ENCODE assay signal across 17 cellular contexts in the genomic region with DNA sequence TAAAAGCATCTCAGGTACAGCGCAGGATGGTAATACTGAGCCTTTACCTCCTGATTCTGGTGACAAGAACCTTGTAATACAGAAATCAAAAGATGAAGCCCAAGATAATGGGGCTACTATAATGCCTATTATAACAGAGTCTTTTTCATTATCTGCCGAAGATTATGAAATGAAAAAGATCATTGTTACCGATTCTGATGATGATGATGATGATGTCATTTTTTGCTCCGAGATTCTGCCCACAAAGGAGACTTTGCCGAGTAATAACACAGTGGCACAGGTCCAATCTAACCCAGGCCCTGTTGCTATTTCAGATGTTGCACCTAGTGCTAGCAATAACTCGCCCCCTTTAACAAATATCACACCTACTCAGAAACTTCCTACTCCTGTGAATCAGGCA. TPM values are rescaled to one million over a fixed set of nuclear protein-coding genes. Genes with fewer than 3 reads are reported as not detected.
DNase-seq lines count a peak whose midpoint lies in the region; ATAC-seq, FAIRE-seq and TF ChIP-seq lines count a peak whose summit lies in the region.
"Had no signal": no experiment of that assay in that cellular context is flagged by ENCODE, and none has a peak within 500 bp of the region (broad histone marks: within the 10 kb centered on the region; RNA-seq: fewer than 3 reads in every experiment).

No MANE protein-coding gene starts in this region.

- no peak overlapping the region for H3K27ac Mint-ChIP-seq in brain
- no peak overlapping the region for H3K27ac Mint-ChIP-seq in type B pancreatic cell
- peak overlapping the region in 2 of 7 donors; percentile 19 to 65 for H3K27ac Mint-ChIP-seq in CD4-positive, alpha-beta memory T cell

- FAIRE-seq in HepG2 (lab: Jason Lieb, UNC) (no peak), GM19239 (lab: Jason Lieb, UNC) (peak; percentile 73)
- FAIRE-seq: GM12892 had no signal

- POLR2A ChIA-PET in HepG2 (lab: Yijun Ruan, JAX), result no interaction called here
- POLR2A ChIA-PET in CD4-positive, alpha-beta memory T cell (lab: Charles Lee; ENCODE audit: partially characterized antibody), result interaction anchor here (0.9 kb wide), 1 partner anchor 56 kb away, joined by 3 read pairs; no protein-coding TSS in a partner anchor

- peaks cover 3% of the 10 kb centered on the region for H3K27me3 Mint-ChIP-seq in brain
- peaks cover 3% of the 10 kb centered on the region for H3K27me3 Mint-ChIP-seq in type B pancreatic cell
- no peaks in the 10 kb centered on the region for H3K27me3 Mint-ChIP-seq in CD4-positive, alpha-beta memory T cell
- H3K27me3 Mint-ChIP-seq: CD8-positive, alpha-beta memory T cell had no signal

- peaks cover 23% of the 10 kb centered on the region for H3K79me2 ChIP-seq in HepG2 (ENCODE audit: insufficient read depth, low read length)

- intact Hi-C loops in HepG2 (cut with micrococcal nuclease; ENCODE audit: unreplicated experiment) (loop anchor here (5.0 kb wide), 2 partner anchors 34 to 366 kb away; no protein-coding TSS in a partner anchor), right lobe of liver (cut with DNase I) (no loop called here)
- intact Hi-C loops in CD4-positive, alpha-beta memory T cell (cut with micrococcal nuclease), result loop anchor here (5.0 to 10.0 kb wide), 2 partner anchors 199 to 351 kb away; a partner anchor contains a TSS

- ATAC-seq in HepG2 (no peak), right lobe of liver (no peak)

- H3K4me1 ChIP-seq in HepG2 (ENCODE audit: insufficient read depth, low read length), result peaks cover 12% of the 10 kb centered on the region
- H3K4me1 ChIP-seq in right lobe of liver, result no peaks in the 10 kb centered on the region
- peaks cover 22% of the 10 kb centered on the region for H3K4me1 ChIP-seq in CD4-positive, alpha-beta memory T cell (ENCODE audit: insufficient read depth, low read length)
- H3K4me1 ChIP-seq: Caco-2 had no signal

- BruUV-seq in HepG2 (replicated peaks; lab: Mats Ljungman, UMichigan), result no TSS peak

- H3K27ac ChIP-seq in HepG2 (ENCODE audit: extremely low read length, insufficient read depth, low read length) (no peak overlapping the region), right lobe of liver (no peak overlapping the region)
- no peak overlapping the region for H3K27ac ChIP-seq in CD4-positive, alpha-beta memory T cell (ENCODE audit: low read depth, low read length)
- H3K27ac ChIP-seq: BLaER1 treated with 17β-estradiol and CSF1 and Interleukin-3, amounts not matched to agents 10 nM and 100 nM had no signal

- H4K20me1 ChIP-seq in HepG2 (ENCODE audit: insufficient read depth, low read length), result no peaks in the 10 kb centered on the region

- TF ChIP-seq EP300 in HepG2 (IDR thresholded peaks at IDR 0.05; ENCODE audit: low read depth in 2 of 2, low read length in 2 of 2) (no peak), HepG2 (CRISPR knock-in tag; IDR thresholded peaks at IDR 0.05; ENCODE audit: borderline replicate concordance) (no peak)

- H3K36me3 ChIP-seq in HepG2 (replicated peaks in 1 of 2; ENCODE audit: control insufficient read depth in 1 of 2, insufficient read depth in 2 of 2, low read length in 2 of 2) (peaks cover 0 to 16% of the 10 kb centered on the region in 2 experiments; a peak in 1 of 5 replicates), right lobe of liver (peaks cover 0 to 11% (median 0%) of the 10 kb centered on the region in 4 donors)
- H3K36me3 ChIP-seq in CD4-positive, alpha-beta memory T cell (ENCODE audit: insufficient read depth, low read length), result peaks cover 12% of the 10 kb centered on the region

- H3K36me3 Mint-ChIP-seq in brain (peaks cover 30% of the 10 kb centered on the region), type B pancreatic cell (peaks cover 15% of the 10 kb centered on the region)
- H3K36me3 Mint-ChIP-seq in CD4-positive, alpha-beta memory T cell, result peaks cover 17 to 45% of the 10 kb centered on the region in 2 donors

- in situ Hi-C loops in HepG2 (cut with HindIII; ENCODE audit: extremely low pct_ligation_motif_present, low pct_unique_long_range_greater_than_20kb), result no loop called here

- no peak overlapping the region for H3K9ac ChIP-seq in HepG2 (ENCODE audit: insufficient read depth, low read depth, low read length)
- H3K9ac ChIP-seq: BLaER1 treated with 17β-estradiol and CSF1 and Interleukin-3, amounts not matched to agents 10 nM and 100 nM had no signal

- TF ChIP-seq POLR2A in HepG2 (IDR thresholded peaks at IDR 0.05; ENCODE audit: insufficient read depth in 1 of 2, low read depth in 2 of 2, low read length in 2 of 2), result no peak
- no peak for TF ChIP-seq POLR2A in right lobe of liver (IDR thresholded peaks at IDR 0.05)

- H3K9me3 ChIP-seq in HepG2 (ENCODE audit: low read length) (no peaks in the 10 kb centered on the region), right lobe of liver (no peaks in the 10 kb centered on the region)
- H3K9me3 ChIP-seq in CD4-positive, alpha-beta memory T cell (ENCODE audit: control insufficient read depth in 1 of 2, low read length in 2 of 2), result no peaks in the 10 kb centered on the region
- H3K9me3 ChIP-seq: BLaER1 treated with 17β-estradiol and CSF1 and Interleukin-3, amounts not matched to agents 10 nM and 100 nM; Caco-2 had no signal

- H2AFZ ChIP-seq in HepG2 (ENCODE audit: low read length), result no peak overlapping the region

- H3K4me3 Mint-ChIP-seq in brain (peak overlapping the region in 3 of 5 experiments; percentile 18 to 69 (median 45)), type B pancreatic cell (peak overlapping the region; percentile 64)
- H3K4me3 Mint-ChIP-seq in CD4-positive, alpha-beta memory T cell, result peak overlapping the region in 3 of 8 donors; percentile 1 to 43 (median 36)

- DNase-seq in HepG2 (ENCODE audit: low spot score) (no peak), right lobe of liver (no peak), GM19239 (ENCODE audit: insufficient read length, low spot score) (no peak), type B pancreatic cell (ENCODE audit: extremely low spot score, unreplicated experiment) (no peak), GM19240 (ENCODE audit: insufficient read length, low spot score) (no peak)
- DNase-seq in CD4-positive, alpha-beta memory T cell, result no peak
- DNase-seq: 8988T; AML-193; Caco-2; CD8-positive, alpha-beta memory T cell; DND-41; GDM1; HCEC 1CT had no signal

- CTCF ChIA-PET in HepG2 (lab: Yijun Ruan, JAX; ENCODE audit: low intra/inter-chr PET ratio, low total read pairs), result no interaction called here
- CTCF ChIA-PET in CD4-positive, alpha-beta memory T cell (lab: Charles Lee; ENCODE audit: partially characterized antibody), result no interaction called here

- H3K4me1 Mint-ChIP-seq in brain (peaks cover 47% of the 10 kb centered on the region), type B pancreatic cell (ENCODE audit: unreplicated experiment) (peaks cover 5% of the 10 kb centered on the region)
- H3K4me1 Mint-ChIP-seq in CD4-positive, alpha-beta memory T cell, result peaks cover 11 to 55% (median 31%) of the 10 kb centered on the region in 4 donors

- H3K27me3 ChIP-seq in HepG2 (ENCODE audit: control insufficient read depth in 1 of 2, insufficient read depth in 2 of 2, low read length in 2 of 2), result no peaks in the 10 kb centered on the region
- H3K27me3 ChIP-seq in right lobe of liver, result no peaks in the 10 kb centered on the region
- no peaks in the 10 kb centered on the region for H3K27me3 ChIP-seq in CD4-positive, alpha-beta memory T cell (ENCODE audit: insufficient read depth, low read length)
- H3K27me3 ChIP-seq: BLaER1 treated with 17β-estradiol and CSF1 and Interleukin-3, amounts not matched to agents 10 nM and 100 nM had no signal

- H3K4me3 ChIP-seq in HepG2 (replicated peaks in 1 of 3; ENCODE audit: insufficient read depth in 1 of 3, low read depth in 2 of 3, low read length in 3 of 3) (no peak overlapping the region), right lobe of liver (no peak overlapping the region)
- H3K4me3 ChIP-seq in CD4-positive, alpha-beta memory T cell (ENCODE audit: low read length in 2 of 2), result no peak overlapping the region
- H3K4me3 ChIP-seq: BLaER1 treated with 17β-estradiol and CSF1 and Interleukin-3, amounts not matched to agents 10 nM and 100 nM had no signal

- no peak overlapping the region for H3K4me2 ChIP-seq in HepG2 (ENCODE audit: low read depth, low read length)

- TF ChIP-seq CTCF in HepG2 (CRISPR knock-in tag; IDR thresholded peaks at IDR 0.05) (no peak), right lobe of liver (IDR thresholded peaks at IDR 0.05) (no peak), brain (conservative IDR thresholded peaks at IDR 0.05) (no peak), type B pancreatic cell (conservative IDR thresholded peaks at IDR 0.05) (no peak)

- TF ChIP-seq RAD21 in HepG2 (CRISPR knock-in tag; IDR thresholded peaks at IDR 0.05), result no peak

- WGBS in HepG2 (ENCODE audit: low lambda C conversion rate), result 98% methylated on average over 6 of the region's 6 CpGs
- WGBS in right lobe of liver (ENCODE audit: insufficient coverage, low coverage, low lambda C conversion rate, missing lambda C conversion rate), result 77% methylated on average over 6 of the region's 6 CpGs

- H3K9me3 Mint-ChIP-seq in brain (no peaks in the 10 kb centered on the region), type B pancreatic cell (no peaks in the 10 kb centered on the region)
- H3K9me3 Mint-ChIP-seq in CD4-positive, alpha-beta memory T cell, result peaks cover 0 to 2% (median 0%) of the 10 kb centered on the region in 8 donors
- H3K9me3 Mint-ChIP-seq: CD8-positive, alpha-beta memory T cell had no signal

RNA-seq across cellular contexts. Expression of a gene that starts 3.2 kb away (rescaled TPM):
- 20.2 and 36.2 TPM in 2 replicates for total RNA-seq in HepG2 (2016; rRNA removed; fragmentation: Illumina TruSeq; extraction: Trizol)
- total RNA-seq in HepG2 (2016; cell fraction: cytosol; rRNA removed; fragmentation: Illumina TruSeq; extraction: Trizol; ENCODE audit: low read depth), result 1.4 and 1.7 TPM in 2 replicates
- total RNA-seq in HepG2 (2016; cell fraction: insoluble cytoplasmic fraction; rRNA removed; fragmentation: Illumina TruSeq; extraction: Trizol), result 19.7 and 35.0 TPM in 2 replicates
- 7.5 and 8.5 TPM in 2 replicates for total RNA-seq in HepG2 (2016; cell fraction: membrane; rRNA removed; fragmentation: Illumina TruSeq; extraction: Trizol)
- total RNA-seq in HepG2 (2016; cell fraction: nucleus; rRNA removed; fragmentation: Illumina TruSeq; extraction: Trizol), result 20.0 and 21.0 TPM in 2 replicates
- polyA plus RNA-seq in HepG2 (2011; rRNA removed), result 5.7 and 6.5 TPM in 2 replicates
- 2.2 and 4.1 TPM in 2 replicates for polyA plus RNA-seq in HepG2 (2011; cell fraction: cytosol; rRNA removed)
- 3.3 and 6.2 TPM in 2 replicates for polyA plus RNA-seq in HepG2 (2011; cell fraction: nucleus; rRNA removed)
- 10.2 and 10.9 TPM in 2 replicates for polyA plus RNA-seq in HepG2 (2012)
- polyA plus RNA-seq in HepG2 (2016; cell fraction: cytosol; fragmentation: Illumina TruSeq; extraction: Trizol; ENCODE audit: low read depth), result 0.65 and 0.86 TPM in 2 replicates
- polyA plus RNA-seq in HepG2 (2016; cell fraction: insoluble cytoplasmic fraction; fragmentation: Illumina TruSeq; extraction: Trizol; ENCODE audit: low read depth), result 29.1 and 30.2 TPM in 2 replicates
- 3.3 and 4.2 TPM in 2 replicates for polyA plus RNA-seq in HepG2 (2016; cell fraction: membrane; fragmentation: Illumina TruSeq; extraction: Trizol; ENCODE audit: low read depth)
- polyA plus RNA-seq in HepG2 (2016; cell fraction: nucleus; fragmentation: Illumina TruSeq; extraction: Trizol; ENCODE audit: insufficient read depth, low read depth), result 20.6 and 21.7 TPM in 2 replicates
- 7.5 and 15.3 TPM in 2 replicates for polyA minus RNA-seq in HepG2 (2011; rRNA and poly(A)+ RNA removed; ENCODE audit: low replicate concordance)
- 13.4 and 17.0 TPM in 2 replicates for polyA minus RNA-seq in HepG2 (2011; cell fraction: cytosol; rRNA and poly(A)+ RNA removed)
- 12.9 and 15.8 TPM in 2 replicates for polyA minus RNA-seq in HepG2 (2011; cell fraction: nucleus; rRNA and poly(A)+ RNA removed)
- total RNA-seq in right lobe of liver, result 10 to 100 TPM in 5 of 6 experiments, 1 to 10 TPM in 1; 9.9 to 21.0 (median 15.7) TPM
- polyA plus RNA-seq in brain (ENCODE audit: insufficient read depth, low read depth, low replicate concordance), result 8.5 TPM
- 25.7 and 27.8 TPM in 2 replicates for total RNA-seq in type B pancreatic cell (ENCODE audit: low replicate concordance)
- total RNA-seq in CD4-positive, alpha-beta memory T cell, result 10 to 100 TPM; 33.5 to 34.6 TPM
- polyA plus RNA-seq in CD4-positive, alpha-beta memory T cell, result 10 to 100 TPM in 1 of 2 donors, 1 to 10 TPM in 1; 9.5 to 19.7 TPM

RNA-seq across cellular contexts. Expression of a gene that starts 57.5 kb away (rescaled TPM):
- total RNA-seq in HepG2 (2016; rRNA removed; fragmentation: Illumina TruSeq; extraction: Trizol) (0.40 and 0.56 TPM in 2 replicates), right lobe of liver (under 1 TPM in 3 of 6 experiments, not detected in 3; 0.25 to 0.37 (median 0.33) TPM), type B pancreatic cell (ENCODE audit: low replicate concordance) (0.38 and 2.4 TPM in 2 replicates)
- total RNA-seq in HepG2 (2016; cell fraction: cytosol; rRNA removed; fragmentation: Illumina TruSeq; extraction: Trizol; ENCODE audit: low read depth), result 0.09 TPM in 1 of 2 replicates, not detected in the other
- 0.32 and 0.62 TPM in 2 replicates for total RNA-seq in HepG2 (2016; cell fraction: insoluble cytoplasmic fraction; rRNA removed; fragmentation: Illumina TruSeq; extraction: Trizol)
- 0.43 and 0.48 TPM in 2 replicates for total RNA-seq in HepG2 (2016; cell fraction: membrane; rRNA removed; fragmentation: Illumina TruSeq; extraction: Trizol)
- 0.34 and 0.43 TPM in 2 replicates for total RNA-seq in HepG2 (2016; cell fraction: nucleus; rRNA removed; fragmentation: Illumina TruSeq; extraction: Trizol)
- polyA plus RNA-seq in HepG2 (2011; rRNA removed) (0.13 TPM in 2 replicates), brain (ENCODE audit: insufficient read depth, low read depth, low replicate concordance) (1.4 TPM)
- polyA plus RNA-seq in HepG2 (2011; cell fraction: cytosol; rRNA removed), result 0.09 and 0.13 TPM in 2 replicates
- polyA plus RNA-seq in HepG2 (2011; cell fraction: nucleus; rRNA removed), result 0.03 and 0.10 TPM in 2 replicates
- polyA plus RNA-seq in HepG2 (2012), result 0.04 and 0.17 TPM in 2 replicates
- 0.19 and 0.23 TPM in 2 replicates for polyA plus RNA-seq in HepG2 (2016; cell fraction: cytosol; fragmentation: Illumina TruSeq; extraction: Trizol; ENCODE audit: low read depth)
- 0.99 and 1.5 TPM in 2 replicates for polyA plus RNA-seq in HepG2 (2016; cell fraction: insoluble cytoplasmic fraction; fragmentation: Illumina TruSeq; extraction: Trizol; ENCODE audit: low read depth)
- polyA plus RNA-seq in HepG2 (2016; cell fraction: membrane; fragmentation: Illumina TruSeq; extraction: Trizol; ENCODE audit: low read depth), result 0.65 and 0.84 TPM in 2 replicates
- 0.89 and 1.1 TPM in 2 replicates for polyA plus RNA-seq in HepG2 (2016; cell fraction: nucleus; fragmentation: Illumina TruSeq; extraction: Trizol; ENCODE audit: insufficient read depth, low read depth)
- 0.14 TPM in 1 of 2 replicates, not detected in the other for polyA minus RNA-seq in HepG2 (2011; rRNA and poly(A)+ RNA removed; ENCODE audit: low replicate concordance)
- polyA minus RNA-seq in HepG2 (2011; cell fraction: cytosol; rRNA and poly(A)+ RNA removed), result 0.18 TPM in 1 of 2 replicates, not detected in the other
- polyA minus RNA-seq in HepG2 (2011; cell fraction: nucleus; rRNA and poly(A)+ RNA removed), result 0.25 and 0.39 TPM in 2 replicates
- total RNA-seq in CD4-positive, alpha-beta memory T cell, result 1 to 10 TPM in 1 of 2 experiments, under 1 TPM in 1; 0.76 to 1.1 TPM
- under 1 TPM; 0.27 to 0.80 TPM for polyA plus RNA-seq in CD4-positive, alpha-beta memory T cell
- total RNA-seq: HT1080 had no signal

Comparison
In these comparisons a context has a peak if more than half of its experiments do, and no peak if none do; other contexts are left out.
1. intact Hi-C loops: an anchor here in HepG2 (5.0 kb wide) and CD4-positive, alpha-beta memory T cell (5.0 to 10.0 kb wide); none called in right lobe of liver.